Comparison of ENCODE assay signal across 8 cellular contexts in the genomic region with DNA sequence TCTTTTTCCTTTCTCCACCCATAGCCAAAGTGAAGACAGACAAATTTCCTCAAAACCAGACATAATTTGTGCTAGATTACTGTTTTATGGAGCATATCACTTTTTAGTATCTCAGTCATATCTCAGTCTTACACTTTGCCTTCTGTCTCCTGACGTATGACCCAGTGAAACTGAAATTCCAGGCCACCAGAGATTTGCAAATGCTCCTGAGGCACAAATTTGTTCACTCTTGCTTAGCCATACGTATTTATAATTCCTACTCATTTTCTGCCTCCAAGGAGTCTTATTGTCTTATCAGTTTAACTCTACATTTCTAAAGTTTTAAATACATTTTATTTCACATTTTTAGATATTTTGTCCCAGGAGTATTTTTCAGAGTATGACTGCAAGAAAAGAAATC. TPM values are rescaled to one million over a fixed set of nuclear protein-coding genes. Genes with fewer than 3 reads are reported as not detected.
"Had no signal": no experiment of that assay in that cellular context is flagged by ENCODE, and none has a peak within 500 bp of the region (broad histone marks: within the 10 kb centered on the region; RNA-seq: fewer than 3 reads in every experiment).

No MANE protein-coding gene starts in this region.

- H3K4me3 ChIP-seq: GM23248 had no signal

- H3K9ac ChIP-seq: GM23248 had no signal

- H3K27ac Mint-ChIP-seq: H9 had no signal

- H3K27ac ChIP-seq: GM23248 had no signal

- H3K4me1 Mint-ChIP-seq: H9 had no signal

- H2AFZ ChIP-seq: GM23248 had no signal

- H3K4me3 Mint-ChIP-seq: H9 had no signal

- FAIRE-seq: HTR-8/SVneo had no signal

- DNase-seq: GM23248, GOT3, H9, HCEC 1CT, KBM-7 had no signal

- H3K27me3 Mint-ChIP-seq: IgD-negative memory B cell had no signal

RNA-seq across cellular contexts. Expression of a gene that starts 10.0 kb away (rescaled TPM):
- total RNA-seq: GM23248, H9, HT-29 had no signal
